In the genomic region with DNA sequence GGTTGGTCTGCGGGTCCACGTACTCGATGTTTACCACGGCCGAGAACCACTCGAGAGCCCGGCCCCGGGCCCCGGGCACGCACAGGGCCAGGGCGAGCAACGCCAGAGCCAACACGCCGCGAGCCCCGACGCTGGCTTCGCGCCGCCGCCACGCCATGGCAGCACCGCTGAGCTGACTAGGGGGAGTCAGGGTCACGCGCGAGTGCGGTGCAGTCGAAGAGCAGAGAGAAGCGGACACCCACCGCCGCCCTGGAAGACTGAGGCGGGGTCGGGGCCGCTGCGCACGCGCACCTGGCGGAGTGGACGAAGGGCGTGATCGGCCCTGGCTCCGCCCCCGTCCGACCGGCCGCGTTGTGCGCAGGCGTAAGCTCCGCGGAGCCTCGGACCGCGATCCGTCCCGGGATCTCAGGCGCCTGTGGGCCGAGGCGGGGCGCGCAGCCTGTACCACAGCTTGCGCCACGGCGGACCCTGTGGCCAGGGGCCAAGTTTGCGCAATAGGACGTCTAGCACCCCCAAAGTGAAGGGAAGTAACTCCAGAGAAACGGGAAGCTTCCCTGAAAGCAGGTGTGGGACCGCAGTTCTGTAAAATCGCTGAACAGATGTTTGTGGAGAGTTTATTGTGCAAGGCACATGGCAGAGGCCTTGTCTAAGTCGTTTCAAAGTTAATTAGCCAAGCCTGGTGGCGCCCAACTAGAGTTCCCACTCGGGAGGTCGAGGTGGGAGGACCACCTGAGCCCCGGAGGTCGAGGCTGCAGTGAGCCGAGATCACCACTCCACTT, we compare ENCODE assay signal across 1 cellular context.
TF ChIP-seq lines count a peak whose summit lies in the region.

A gene with protein sequence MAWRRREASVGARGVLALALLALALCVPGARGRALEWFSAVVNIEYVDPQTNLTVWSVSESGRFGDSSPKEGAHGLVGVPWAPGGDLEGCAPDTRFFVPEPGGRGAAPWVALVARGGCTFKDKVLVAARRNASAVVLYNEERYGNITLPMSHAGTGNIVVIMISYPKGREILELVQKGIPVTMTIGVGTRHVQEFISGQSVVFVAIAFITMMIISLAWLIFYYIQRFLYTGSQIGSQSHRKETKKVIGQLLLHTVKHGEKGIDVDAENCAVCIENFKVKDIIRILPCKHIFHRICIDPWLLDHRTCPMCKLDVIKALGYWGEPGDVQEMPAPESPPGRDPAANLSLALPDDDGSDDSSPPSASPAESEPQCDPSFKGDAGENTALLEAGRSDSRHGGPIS (minus strand): TSS at position 270 of the 779 bp plus-strand sequence. CDS start 113 bp downstream, at position 157.

TF ChIP-seq in HepG2, 621 proteins besides CTCF, POLR2A, EP300 and RAD21 (continued from another document and continues in another):
- TF ChIP-seq, protein P1, sequence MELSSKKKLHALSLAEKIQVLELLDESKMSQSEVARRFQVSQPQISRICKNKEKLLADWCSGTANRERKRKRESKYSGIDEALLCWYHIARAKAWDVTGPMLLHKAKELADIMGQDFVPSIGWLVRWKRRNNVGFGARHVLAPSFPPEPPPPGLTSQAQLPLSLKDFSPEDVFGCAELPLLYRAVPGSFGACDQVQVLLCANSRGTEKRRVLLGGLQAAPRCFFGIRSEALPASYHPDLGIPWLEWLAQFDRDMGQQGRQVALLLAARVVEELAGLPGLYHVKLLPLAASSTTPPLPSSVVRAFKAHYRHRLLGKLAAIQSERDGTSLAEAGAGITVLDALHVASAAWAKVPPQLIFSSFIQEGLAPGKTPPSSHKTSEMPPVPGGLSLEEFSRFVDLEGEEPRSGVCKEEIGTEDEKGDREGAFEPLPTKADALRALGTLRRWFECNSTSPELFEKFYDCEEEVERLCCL (CRISPR knock-in tag; IDR thresholded peaks at IDR 0.05; ENCODE audit: borderline replicate concordance): no peak
- peak; percentile 61; the same call in 1 of the 2 replicates for TF ChIP-seq DNMT3B (CRISPR knock-in tag; conservative IDR thresholded peaks at IDR 0.05)
- TF ChIP-seq TBX2 (CRISPR knock-in tag; IDR thresholded peaks at IDR 0.05; ENCODE audit: borderline replicate concordance): peak; percentile 96
- peak; percentile 83; the same call in 1 of the 2 replicates for TF ChIP-seq ZNF607 (CRISPR knock-in tag; IDR thresholded peaks at IDR 0.05; ENCODE audit: borderline replicate concordance)
- peak; percentile 87; the same call in 1 of the 2 replicates for TF ChIP-seq JUN (CRISPR knock-in tag; IDR thresholded peaks at IDR 0.05)
- TF ChIP-seq, protein P2, sequence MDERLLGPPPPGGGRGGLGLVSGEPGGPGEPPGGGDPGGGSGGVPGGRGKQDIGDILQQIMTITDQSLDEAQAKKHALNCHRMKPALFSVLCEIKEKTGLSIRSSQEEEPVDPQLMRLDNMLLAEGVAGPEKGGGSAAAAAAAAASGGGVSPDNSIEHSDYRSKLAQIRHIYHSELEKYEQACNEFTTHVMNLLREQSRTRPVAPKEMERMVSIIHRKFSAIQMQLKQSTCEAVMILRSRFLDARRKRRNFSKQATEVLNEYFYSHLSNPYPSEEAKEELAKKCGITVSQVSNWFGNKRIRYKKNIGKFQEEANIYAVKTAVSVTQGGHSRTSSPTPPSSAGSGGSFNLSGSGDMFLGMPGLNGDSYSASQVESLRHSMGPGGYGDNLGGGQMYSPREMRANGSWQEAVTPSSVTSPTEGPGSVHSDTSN (CRISPR knock-in tag; IDR thresholded peaks at IDR 0.05): no peak
- TF ChIP-seq SP1 (IDR thresholded peaks at IDR 0.05): no peak
- TF ChIP-seq SP1 (CRISPR knock-in tag; IDR thresholded peaks at IDR 0.05): peak; percentile 81
- 0 out of 2 replicates have a peak, but pooled peaks have one; percentile 27 for TF ChIP-seq BHLHE40 (IDR thresholded peaks at IDR 0.05; ENCODE audit: low read length)
- peak; percentile 94 for TF ChIP-seq MEIS2 (CRISPR knock-in tag; IDR thresholded peaks at IDR 0.05)
- TF ChIP-seq KDM6A (CRISPR knock-in tag; IDR thresholded peaks at IDR 0.05; ENCODE audit: low read depth): peak; percentile 43; the same call in 1 of the 2 replicates
- TF ChIP-seq ZMAT3 (CRISPR knock-in tag; conservative IDR thresholded peaks at IDR 0.05): peak; percentile 92
- peak; percentile 99 for TF ChIP-seq CEBPB (IDR thresholded peaks at IDR 0.05; ENCODE audit: borderline replicate concordance, low read depth, low read length)
- TF ChIP-seq ZNF839 (CRISPR knock-in tag; IDR thresholded peaks at IDR 0.05; ENCODE audit: borderline replicate concordance): peak; percentile 98
- TF ChIP-seq KLF6 (CRISPR knock-in tag; IDR thresholded peaks at IDR 0.05): no peak; the same call in none of the 2 replicates
- TF ChIP-seq KLF12 (CRISPR knock-in tag; IDR thresholded peaks at IDR 0.05; ENCODE audit: borderline replicate concordance): peak; percentile 66
- peak; percentile 88 for TF ChIP-seq ZNF792 (CRISPR knock-in tag; IDR thresholded peaks at IDR 0.05)
- TF ChIP-seq, protein P3, sequence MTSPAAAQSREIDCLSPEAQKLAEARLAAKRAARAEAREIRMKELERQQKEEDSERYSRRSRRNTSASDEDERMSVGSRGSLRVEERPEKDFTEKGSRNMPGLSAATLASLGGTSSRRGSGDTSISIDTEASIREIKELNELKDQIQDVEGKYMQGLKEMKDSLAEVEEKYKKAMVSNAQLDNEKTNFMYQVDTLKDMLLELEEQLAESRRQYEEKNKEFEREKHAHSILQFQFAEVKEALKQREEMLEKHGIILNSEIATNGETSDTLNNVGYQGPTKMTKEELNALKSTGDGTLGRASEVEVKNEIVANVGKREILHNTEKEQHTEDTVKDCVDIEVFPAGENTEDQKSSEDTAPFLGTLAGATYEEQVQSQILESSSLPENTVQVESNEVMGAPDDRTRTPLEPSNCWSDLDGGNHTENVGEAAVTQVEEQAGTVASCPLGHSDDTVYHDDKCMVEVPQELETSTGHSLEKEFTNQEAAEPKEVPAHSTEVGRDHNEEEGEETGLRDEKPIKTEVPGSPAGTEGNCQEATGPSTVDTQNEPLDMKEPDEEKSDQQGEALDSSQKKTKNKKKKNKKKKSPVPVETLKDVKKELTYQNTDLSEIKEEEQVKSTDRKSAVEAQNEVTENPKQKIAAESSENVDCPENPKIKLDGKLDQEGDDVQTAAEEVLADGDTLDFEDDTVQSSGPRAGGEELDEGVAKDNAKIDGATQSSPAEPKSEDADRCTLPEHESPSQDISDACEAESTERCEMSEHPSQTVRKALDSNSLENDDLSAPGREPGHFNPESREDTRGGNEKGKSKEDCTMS (CRISPR knock-in tag; conservative IDR thresholded peaks at IDR 0.05): no peak
- TF ChIP-seq, protein P4, sequence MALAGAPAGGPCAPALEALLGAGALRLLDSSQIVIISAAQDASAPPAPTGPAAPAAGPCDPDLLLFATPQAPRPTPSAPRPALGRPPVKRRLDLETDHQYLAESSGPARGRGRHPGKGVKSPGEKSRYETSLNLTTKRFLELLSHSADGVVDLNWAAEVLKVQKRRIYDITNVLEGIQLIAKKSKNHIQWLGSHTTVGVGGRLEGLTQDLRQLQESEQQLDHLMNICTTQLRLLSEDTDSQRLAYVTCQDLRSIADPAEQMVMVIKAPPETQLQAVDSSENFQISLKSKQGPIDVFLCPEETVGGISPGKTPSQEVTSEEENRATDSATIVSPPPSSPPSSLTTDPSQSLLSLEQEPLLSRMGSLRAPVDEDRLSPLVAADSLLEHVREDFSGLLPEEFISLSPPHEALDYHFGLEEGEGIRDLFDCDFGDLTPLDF (CRISPR knock-in tag; IDR thresholded peaks at IDR 0.05): peak; percentile 78
- peak; percentile 98; the same call in 1 of the 2 replicates for TF ChIP-seq ZFP37 (CRISPR knock-in tag; IDR thresholded peaks at IDR 0.05; ENCODE audit: borderline replicate concordance)
- peak; percentile 44; the same call in 1 of the 2 replicates for TF ChIP-seq MTF2 (CRISPR knock-in tag; IDR thresholded peaks at IDR 0.05; ENCODE audit: borderline replicate concordance)
- TF ChIP-seq, protein P5, sequence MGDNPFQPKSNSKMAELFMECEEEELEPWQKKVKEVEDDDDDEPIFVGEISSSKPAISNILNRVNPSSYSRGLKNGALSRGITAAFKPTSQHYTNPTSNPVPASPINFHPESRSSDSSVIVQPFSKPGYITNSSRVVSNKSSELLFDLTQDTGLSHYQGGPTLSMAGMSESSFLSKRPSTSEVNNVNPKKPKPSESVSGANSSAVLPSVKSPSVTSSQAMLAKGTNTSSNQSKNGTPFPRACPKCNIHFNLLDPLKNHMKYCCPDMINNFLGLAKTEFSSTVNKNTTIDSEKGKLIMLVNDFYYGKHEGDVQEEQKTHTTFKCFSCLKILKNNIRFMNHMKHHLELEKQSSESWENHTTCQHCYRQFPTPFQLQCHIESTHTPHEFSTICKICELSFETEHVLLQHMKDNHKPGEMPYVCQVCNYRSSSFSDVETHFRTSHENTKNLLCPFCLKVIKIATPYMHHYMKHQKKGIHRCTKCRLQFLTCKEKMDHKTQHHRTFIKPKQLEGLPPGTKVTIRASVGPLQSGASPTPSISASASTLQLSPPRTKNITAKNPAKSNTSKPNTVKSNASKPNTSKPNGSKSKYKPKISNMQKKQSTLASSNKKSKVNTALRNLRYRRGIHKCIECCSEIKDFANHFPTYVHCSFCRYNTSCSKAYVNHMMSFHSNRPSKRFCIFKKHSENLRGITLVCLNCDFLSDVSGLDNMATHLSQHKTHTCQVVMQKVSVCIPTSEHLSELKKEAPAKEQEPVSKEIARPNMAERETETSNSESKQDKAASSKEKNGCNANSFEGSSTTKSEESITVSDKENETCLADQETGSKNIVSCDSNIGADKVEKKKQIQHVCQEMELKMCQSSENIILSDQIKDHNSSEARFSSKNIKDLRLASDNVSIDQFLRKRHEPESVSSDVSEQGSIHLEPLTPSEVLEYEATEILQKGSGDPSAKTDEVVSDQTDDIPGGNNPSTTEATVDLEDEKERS (CRISPR knock-in tag; IDR thresholded peaks at IDR 0.05): peak; percentile 41; the same call in 1 of the 2 replicates
- peak; percentile 89 for TF ChIP-seq ZNF441 (CRISPR knock-in tag; IDR thresholded peaks at IDR 0.05; ENCODE audit: borderline replicate concordance)
- TF ChIP-seq PHB2 (IDR thresholded peaks at IDR 0.05; ENCODE audit: partially characterized antibody): no peak
- TF ChIP-seq, protein P6, sequence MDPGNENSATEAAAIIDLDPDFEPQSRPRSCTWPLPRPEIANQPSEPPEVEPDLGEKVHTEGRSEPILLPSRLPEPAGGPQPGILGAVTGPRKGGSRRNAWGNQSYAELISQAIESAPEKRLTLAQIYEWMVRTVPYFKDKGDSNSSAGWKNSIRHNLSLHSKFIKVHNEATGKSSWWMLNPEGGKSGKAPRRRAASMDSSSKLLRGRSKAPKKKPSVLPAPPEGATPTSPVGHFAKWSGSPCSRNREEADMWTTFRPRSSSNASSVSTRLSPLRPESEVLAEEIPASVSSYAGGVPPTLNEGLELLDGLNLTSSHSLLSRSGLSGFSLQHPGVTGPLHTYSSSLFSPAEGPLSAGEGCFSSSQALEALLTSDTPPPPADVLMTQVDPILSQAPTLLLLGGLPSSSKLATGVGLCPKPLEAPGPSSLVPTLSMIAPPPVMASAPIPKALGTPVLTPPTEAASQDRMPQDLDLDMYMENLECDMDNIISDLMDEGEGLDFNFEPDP (CRISPR knock-in tag; conservative IDR thresholded peaks at IDR 0.05): no peak
- peak; percentile 97 for TF ChIP-seq HDAC1 (CRISPR knock-in tag; IDR thresholded peaks at IDR 0.05)
- TF ChIP-seq, protein P7, sequence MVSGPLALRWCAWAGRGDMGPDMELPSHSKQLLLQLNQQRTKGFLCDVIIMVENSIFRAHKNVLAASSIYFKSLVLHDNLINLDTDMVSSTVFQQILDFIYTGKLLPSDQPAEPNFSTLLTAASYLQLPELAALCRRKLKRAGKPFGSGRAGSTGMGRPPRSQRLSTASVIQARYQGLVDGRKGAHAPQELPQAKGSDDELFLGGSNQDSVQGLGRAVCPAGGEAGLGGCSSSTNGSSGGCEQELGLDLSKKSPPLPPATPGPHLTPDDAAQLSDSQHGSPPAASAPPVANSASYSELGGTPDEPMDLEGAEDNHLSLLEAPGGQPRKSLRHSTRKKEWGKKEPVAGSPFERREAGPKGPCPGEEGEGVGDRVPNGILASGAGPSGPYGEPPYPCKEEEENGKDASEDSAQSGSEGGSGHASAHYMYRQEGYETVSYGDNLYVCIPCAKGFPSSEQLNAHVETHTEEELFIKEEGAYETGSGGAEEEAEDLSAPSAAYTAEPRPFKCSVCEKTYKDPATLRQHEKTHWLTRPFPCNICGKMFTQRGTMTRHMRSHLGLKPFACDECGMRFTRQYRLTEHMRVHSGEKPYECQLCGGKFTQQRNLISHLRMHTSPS (CRISPR knock-in tag; IDR thresholded peaks at IDR 0.05; ENCODE audit: low read depth): 0 out of 2 replicates have a peak, but pooled peaks have one; percentile 24
- peak; percentile 96 for TF ChIP-seq ZIK1 (CRISPR knock-in tag; IDR thresholded peaks at IDR 0.05; ENCODE audit: borderline replicate concordance, low read depth)
